20 cellular contexts compared by ENCODE assay signal in the genomic region with DNA sequence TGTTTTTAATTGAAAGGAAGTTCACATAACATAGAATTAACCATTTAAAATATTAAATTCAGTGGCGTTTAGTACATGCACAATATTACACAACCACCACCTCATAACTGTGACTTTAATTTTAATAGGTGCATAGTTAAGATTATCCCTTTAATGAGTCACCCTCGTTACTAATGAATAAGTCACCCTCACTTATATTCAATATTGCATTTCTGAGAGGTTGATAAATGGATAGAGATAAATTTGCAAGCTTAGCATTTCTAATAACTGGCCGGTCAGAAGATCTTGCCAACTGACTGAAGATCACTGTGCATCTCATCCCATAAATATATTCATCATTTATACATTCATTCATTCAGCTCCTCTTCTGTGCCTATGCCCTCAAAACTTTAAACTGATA.
DNase-seq lines count a peak whose midpoint lies in the region; ATAC-seq, FAIRE-seq and TF ChIP-seq lines count a peak whose summit lies in the region.
"Had no signal": no experiment of that assay in that cellular context is flagged by ENCODE, and none has a peak within 500 bp of the region (broad histone marks: within the 10 kb centered on the region; RNA-seq: fewer than 3 reads in every experiment).

No MANE protein-coding gene starts in this region.

- H3K79me2 ChIP-seq in Loucy (ENCODE audit: insufficient read depth, low read length): peaks cover 97% of the 10 kb centered on the region
- H3K79me2 ChIP-seq in neural progenitor cell (ENCODE audit: low read depth): peaks cover 4% of the 10 kb centered on the region

- H3K4me3 Mint-ChIP-seq in neural progenitor cell: no peak overlapping the region
- H3K4me3 Mint-ChIP-seq: CD8-positive, alpha-beta memory T cell; GM23338 had no signal

- no peak overlapping the region for H2AFZ ChIP-seq in Loucy (ENCODE audit: low read length)
- H2AFZ ChIP-seq in neural progenitor cell (replicated peaks): no peak overlapping the region
- H2AFZ ChIP-seq: GM23338, PC-9 had no signal

- H3K27ac Mint-ChIP-seq in neural progenitor cell: peak overlapping the region; percentile 11
- H3K27ac Mint-ChIP-seq: CD8-positive, alpha-beta memory T cell; GM23338 had no signal

- H3K4me1 ChIP-seq in Loucy (ENCODE audit: insufficient read depth, low read length, poor library complexity, severe bottlenecking): peaks cover 83% of the 10 kb centered on the region
- peaks cover under 1% of the 10 kb centered on the region for H3K4me1 ChIP-seq in neural progenitor cell
- H3K4me1 ChIP-seq in pancreas: peaks cover 15 to 25% (median 16%) of the 10 kb centered on the region in 3 donors
- H3K4me1 ChIP-seq: SJSA1 had no signal

- H3K4me2 ChIP-seq in Loucy (ENCODE audit: low read depth, low read length, poor library complexity, severe bottlenecking) (peak overlapping the region; percentile 96), neural progenitor cell (no peak overlapping the region)
- H3K4me2 ChIP-seq: BLaER1 treated with 17β-estradiol and CSF1 and Interleukin-3, amounts not matched to agents 10 nM and 100 nM; GM23338; KMS-11; PC-9 had no signal

- FAIRE-seq in pancreas (lab: Jason Lieb, UNC): no peak
- FAIRE-seq: GM12878, GM19239 had no signal

- TF ChIP-seq CTCF in Loucy (conservative IDR thresholded peaks at IDR 0.05; ENCODE audit: low read length): no peak
- no peak for TF ChIP-seq CTCF in epithelial cell of esophagus (IDR thresholded peaks at IDR 0.05; ENCODE audit: insufficient read depth, low read depth, low read length, missing control alignments)
- TF ChIP-seq CTCF in neural progenitor cell (IDR thresholded peaks at IDR 0.05): no peak
- TF ChIP-seq CTCF in pancreas (IDR thresholded peaks at IDR 0.05): no peak

- no peaks in the 10 kb centered on the region for H3K9me2 ChIP-seq in Loucy (replicated peaks; ENCODE audit: low read depth, low read length)

- intact Hi-C loops in pancreas (cut with DNase I): no loop called here

- peak; percentile 5 for DNase-seq in EL
- DNase-seq in epithelial cell of esophagus (ENCODE audit: low read depth): peak; percentile 67
- DNase-seq in neural progenitor cell (ENCODE audit: low spot score): no peak
- no peak for DNase-seq in COLO668 (lab: John Stamatoyannopoulos, UW; ENCODE audit: unreplicated experiment)
- DNase-seq in pancreas: no peak
- DNase-seq: CD8-positive, alpha-beta memory T cell; GF-D8; NCI-H1436; NCI-H1930; NCI-H2171; NCI-H526 had no signal

- H3K27ac ChIP-seq in neural progenitor cell (no peak overlapping the region), pancreas (no peak overlapping the region)
- H3K27ac ChIP-seq: BLaER1 treated with 17β-estradiol and CSF1 and Interleukin-3, amounts not matched to agents 10 nM and 100 nM; KMS-11; PC-9; SJSA1 had no signal

- peaks cover 2% of the 10 kb centered on the region for H3K36me3 Mint-ChIP-seq in neural progenitor cell
- H3K36me3 Mint-ChIP-seq: CD8-positive, alpha-beta memory T cell had no signal

- H3F3A ChIP-seq in Loucy (ENCODE audit: low read depth) (no peaks in the 10 kb centered on the region), neural progenitor cell (ENCODE audit: low read depth) (no peaks in the 10 kb centered on the region)

- H3K4me3 ChIP-seq in Loucy (ENCODE audit: low read length, poor library complexity, severe bottlenecking) (peak overlapping the region; percentile 87), epithelial cell of esophagus (ENCODE audit: low read length) (no peak overlapping the region), neural progenitor cell (no peak overlapping the region), pancreas (no peak overlapping the region)
- H3K4me3 ChIP-seq: BLaER1 treated with 17β-estradiol and CSF1 and Interleukin-3, amounts not matched to agents 10 nM and 100 nM; GM12878; GM23338; PC-9; SJSA1 had no signal

- H4K20me1 ChIP-seq in Loucy (ENCODE audit: insufficient read depth, low read length, poor library complexity, severe bottlenecking) (peaks cover 92% of the 10 kb centered on the region), neural progenitor cell (ENCODE audit: low read depth) (peaks cover 11% of the 10 kb centered on the region)
- H4K20me1 ChIP-seq: BLaER1 treated with 17β-estradiol and CSF1 and Interleukin-3, amounts not matched to agents 10 nM and 100 nM had no signal

- H3K27me3 ChIP-seq in Loucy (ENCODE audit: insufficient read depth, low read length, poor library complexity, severe bottlenecking): no peaks in the 10 kb centered on the region
- no peaks in the 10 kb centered on the region for H3K27me3 ChIP-seq in neural progenitor cell
- no peaks in the 10 kb centered on the region for H3K27me3 ChIP-seq in pancreas
- H3K27me3 ChIP-seq: BLaER1 treated with 17β-estradiol and CSF1 and Interleukin-3, amounts not matched to agents 10 nM and 100 nM had no signal

- peaks cover 2% of the 10 kb centered on the region for H3K27me3 Mint-ChIP-seq in neural progenitor cell (ENCODE audit: insufficient read depth, low read depth)

- H3K36me3 ChIP-seq in Loucy (ENCODE audit: insufficient read depth, low read length) (no peaks in the 10 kb centered on the region), neural progenitor cell (no peaks in the 10 kb centered on the region), pancreas (no peaks in the 10 kb centered on the region)
- H3K36me3 ChIP-seq: BLaER1 treated with 17β-estradiol and CSF1 and Interleukin-3, amounts not matched to agents 10 nM and 100 nM; SJSA1 had no signal

- H3K9ac ChIP-seq in Loucy (ENCODE audit: low read depth, low read length, poor library complexity, severe bottlenecking) (peak overlapping the region; percentile 91), neural progenitor cell (no peak overlapping the region)
- H3K9ac ChIP-seq: BLaER1 treated with 17β-estradiol and CSF1 and Interleukin-3, amounts not matched to agents 10 nM and 100 nM; KMS-11 had no signal

- H3K9me3 Mint-ChIP-seq in neural progenitor cell: no peaks in the 10 kb centered on the region
- H3K9me3 Mint-ChIP-seq: CD8-positive, alpha-beta memory T cell; GM23338 had no signal

- H3K9me3 ChIP-seq in Loucy (ENCODE audit: insufficient read depth, low read depth, low read length): no peaks in the 10 kb centered on the region
- no peaks in the 10 kb centered on the region for H3K9me3 ChIP-seq in neural progenitor cell (ENCODE audit: low read depth)
- no peaks in the 10 kb centered on the region for H3K9me3 ChIP-seq in pancreas
- H3K9me3 ChIP-seq: BLaER1 treated with 17β-estradiol and CSF1 and Interleukin-3, amounts not matched to agents 10 nM and 100 nM; SJSA1 had no signal

- no peak for ATAC-seq in pancreas
- no peak for ATAC-seq in HG03432 (IDR thresholded peaks at IDR 0.05; ENCODE audit: unreplicated experiment)
- ATAC-seq: GM12878, GM23338 had no signal

- H3K4me1 Mint-ChIP-seq in neural progenitor cell: peaks cover 35% of the 10 kb centered on the region
- H3K4me1 Mint-ChIP-seq: CD8-positive, alpha-beta memory T cell had no signal

- WGBS in pancreas, 2 donors: 79 to 86% methylated on average over 3 of the region's 3 CpGs

Comparison
In these comparisons a context has a peak if more than half of its experiments do, and no peak if none do; other contexts are left out.
1. DNase-seq: peak in EL (single experiment) and epithelial cell of esophagus (single experiment); none in neural progenitor cell (single experiment), COLO668 (single experiment) and pancreas (0 of 6).